In genomic region chr13:29137995-29138394, GRCh38 we compare ENCODE assay signal across 13 cellular contexts.
DNase-seq lines count a peak whose midpoint lies in the region; ATAC-seq and TF ChIP-seq lines count a peak whose summit lies in the region.
"Had no signal": no experiment of that assay in that cellular context is flagged by ENCODE, and none has a peak within 500 bp of the region (broad histone marks: within the 10 kb centered on the region; RNA-seq: fewer than 3 reads in every experiment).

No MANE protein-coding gene starts in this region.

- no peak overlapping the region for H3K56ac ChIP-seq in mesendoderm (ENCODE audit: low read length)

- H3K4me3 Mint-ChIP-seq in endodermal cell, result no peak overlapping the region
- H3K4me3 Mint-ChIP-seq: CD4-positive, alpha-beta T cell had no signal

- H3K9ac ChIP-seq in endodermal cell (ENCODE audit: extremely low read depth, low read length, poor library complexity, severe bottlenecking) (no peak overlapping the region), mesendoderm (ENCODE audit: low read length) (no peak overlapping the region)
- H3K9ac ChIP-seq: GM23248 had no signal

- H3K27ac Mint-ChIP-seq in endodermal cell, result no peak overlapping the region
- H3K27ac Mint-ChIP-seq: CD4-positive, alpha-beta T cell had no signal

- intact Hi-C loops in ascending aorta (cut with DNase I), result loop anchor here (10.0 kb wide), 1 partner anchor 297 kb away; no protein-coding TSS in a partner anchor

- H3K79me2 ChIP-seq in mesendoderm (ENCODE audit: control insufficient read depth, insufficient read depth, low read length), result no peaks in the 10 kb centered on the region

- H3K9me3 ChIP-seq in ascending aorta, result peaks cover 0 to 50% of the 10 kb centered on the region in 2 donors
- peaks cover 32% of the 10 kb centered on the region for H3K9me3 ChIP-seq in endodermal cell (ENCODE audit: control insufficient read depth, low read length)
- H3K9me3 ChIP-seq: Caco-2, HAP-1 had no signal

- H3K4me1 ChIP-seq in ascending aorta (peaks cover 0 to 10% of the 10 kb centered on the region in 2 donors), endodermal cell (ENCODE audit: control insufficient read depth, insufficient read depth, low read length) (no peaks in the 10 kb centered on the region), mesendoderm (ENCODE audit: control insufficient read depth, low read depth, low read length) (no peaks in the 10 kb centered on the region), foreskin keratinocyte (no peaks in the 10 kb centered on the region)
- H3K4me1 ChIP-seq: Caco-2, HAP-1 had no signal

- H2BK5ac ChIP-seq in mesendoderm (ENCODE audit: low read length), result no peak overlapping the region

- H3K36me3 ChIP-seq in ascending aorta, result no peaks in the 10 kb centered on the region
- H3K36me3 ChIP-seq in endodermal cell (ENCODE audit: control insufficient read depth, insufficient read depth, low read length), result no peaks in the 10 kb centered on the region
- H3K36me3 ChIP-seq in mesendoderm (ENCODE audit: control insufficient read depth, insufficient read depth, low read length), result no peaks in the 10 kb centered on the region
- H3K36me3 ChIP-seq: HAP-1 had no signal

- H3K27me3 Mint-ChIP-seq in endodermal cell (ENCODE audit: insufficient read depth), result no peaks in the 10 kb centered on the region

- peaks cover 14% of the 10 kb centered on the region for H3K9me3 Mint-ChIP-seq in endodermal cell

- no peak overlapping the region for H3K4me2 ChIP-seq in mesendoderm (ENCODE audit: low read length)

- H3K27me3 ChIP-seq in ascending aorta (no peaks in the 10 kb centered on the region), endodermal cell (ENCODE audit: control insufficient read depth, insufficient read depth, low read length, poor library complexity, severe bottlenecking) (no peaks in the 10 kb centered on the region), mesendoderm (ENCODE audit: insufficient read depth, low read length, poor library complexity) (no peaks in the 10 kb centered on the region), foreskin keratinocyte (no peaks in the 10 kb centered on the region)

- H4K5ac ChIP-seq in mesendoderm (ENCODE audit: low read length), result no peak overlapping the region

- no peaks in the 10 kb centered on the region for H3K4me1 Mint-ChIP-seq in endodermal cell

- H3K4me3 ChIP-seq in ascending aorta (peak overlapping the region in 1 of 2 donors; percentile 42), endodermal cell (ENCODE audit: low read length) (peak overlapping the region; percentile 47), mesendoderm (ENCODE audit: low read length) (no peak overlapping the region)
- H3K4me3 ChIP-seq: GM23248, HAP-1 had no signal

- no peak overlapping the region for H3K23ac ChIP-seq in mesendoderm (ENCODE audit: low read length)

- H3K18ac ChIP-seq in mesendoderm (ENCODE audit: low read length), result no peak overlapping the region

- H4K8ac ChIP-seq in mesendoderm (ENCODE audit: low read depth, low read length), result no peak overlapping the region

- H2AK5ac ChIP-seq in mesendoderm (ENCODE audit: low read length), result no peak overlapping the region

- H2BK120ac ChIP-seq in mesendoderm (ENCODE audit: low read depth, low read length), result no peak overlapping the region

- H3K27ac ChIP-seq in ascending aorta, result peak overlapping the region; percentile 16 to 41
- H3K27ac ChIP-seq in endodermal cell (ENCODE audit: low read depth, low read length), result no peak overlapping the region
- H3K27ac ChIP-seq in mesendoderm (ENCODE audit: low read depth, low read length), result peak overlapping the region; percentile 17
- H3K27ac ChIP-seq in foreskin keratinocyte, result no peak overlapping the region
- H3K27ac ChIP-seq: C4-2B, GM23248 had no signal

- no peak overlapping the region for H2BK15ac ChIP-seq in mesendoderm (replicated peaks; ENCODE audit: low read depth)

- no peak for ATAC-seq in foreskin keratinocyte

- TF ChIP-seq CTCF in ascending aorta (IDR thresholded peaks at IDR 0.05), result no peak
- no peak for TF ChIP-seq CTCF in endodermal cell (conservative IDR thresholded peaks at IDR 0.05)
- no peak for TF ChIP-seq CTCF in foreskin keratinocyte (conservative IDR thresholded peaks at IDR 0.05)

- DNase-seq in ascending aorta (ENCODE audit: low spot score in 2 of 2), result no peak
- no peak for DNase-seq in endodermal cell
- peak; percentile 65 for DNase-seq in mesendoderm
- DNase-seq in cerebellum (ENCODE audit: low spot score), result no peak
- DNase-seq in foreskin keratinocyte, result no peak
- DNase-seq in NCI-H2029 (lab: John Stamatoyannopoulos, UW), result no peak
- DNase-seq: AML-193; Caco-2; CD4-positive, alpha-beta T cell; GDM1; GM23248 had no signal

- H3K79me1 ChIP-seq in mesendoderm (ENCODE audit: low read length), result no peaks in the 10 kb centered on the region

- no peak overlapping the region for H3K4ac ChIP-seq in mesendoderm (ENCODE audit: low read depth, low read length)

- H3K36me3 Mint-ChIP-seq in endodermal cell (ENCODE audit: low read depth), result no peaks in the 10 kb centered on the region

- 21 to 29% methylated on average over 1 of the region's 1 CpG for whole genome bisulfite sequencing in endodermal cell (ENCODE audit: insufficient coverage in 1 of 2, insufficient read length in 1 of 2), 2 experiments
- no CpG with 5 or more reads among the region's 1 CpG for WGBS in mesendoderm (ENCODE audit: extremely low coverage, insufficient coverage, low lambda C conversion rate)

Comparison
In these comparisons a context has a peak if more than half of its experiments do, and no peak if none do; other contexts are left out.
1. H3K27ac ChIP-seq: peak in ascending aorta (2 of 2) and mesendoderm (single experiment); none in endodermal cell (single experiment) and foreskin keratinocyte (single experiment).